Comparison of ENCODE assay signal across 14 cellular contexts in genomic region chr20:61657719-61658377, GRCh38.
"Had no signal": no experiment of that assay in that cellular context is flagged by ENCODE, and none has a peak within 500 bp of the region (broad histone marks: within the 10 kb centered on the region; RNA-seq: fewer than 3 reads in every experiment).

No MANE protein-coding gene starts in this region.

- H3K4me3 ChIP-seq: gastrocnemius medialis, prostate gland, right lobe of liver had no signal

- H3K79me2 ChIP-seq: parathyroid adenoma had no signal

- H3K27me3 Mint-ChIP-seq: stimulated activated naive B cell treated with anti-CD40 and anti-IgM and Interleukin-4, amounts not matched to agents 10 μg/mL and 1 μg/mL and 100 μg/mL, for 72 hours had no signal

- H3K9me3 ChIP-seq: gastrocnemius medialis, prostate gland, right lobe of liver had no signal

- H3K4me3 Mint-ChIP-seq: naive thymus-derived CD4-positive, alpha-beta T cell; stimulated activated naive B cell treated with anti-CD40 and anti-IgM and Interleukin-4, amounts not matched to agents 10 μg/mL and 1 μg/mL and 100 μg/mL, for 72 hours had no signal

- DNase-seq: central memory CD4-positive, alpha-beta T cell; effector memory CD4-positive, alpha-beta T cell; gastrocnemius medialis; mammary epithelial cell; naive thymus-derived CD4-positive, alpha-beta T cell; occipital lobe; stimulated activated CD4-positive, alpha-beta T cell treated with anti-CD3 and anti-CD28 coated beads, Interleukin-2, amount 100 ng/mL, for 24 hours; stimulated activated CD4-positive, alpha-beta T cell treated with anti-CD3 and anti-CD28 coated beads, Interleukin-4, amount 100 ng/mL, for 4 hours; stimulated activated naive B cell treated with anti-CD40 and anti-IgM and Interleukin-4, amounts not matched to agents 10 μg/mL and 1 μg/mL and 100 μg/mL, for 72 hours; trophoblast cell had no signal

- H2AFZ ChIP-seq: parathyroid adenoma had no signal

- H3K27ac ChIP-seq: gastrocnemius medialis, parathyroid adenoma, prostate gland, right lobe of liver had no signal

- H3K4me1 ChIP-seq: gastrocnemius medialis, parathyroid adenoma, prostate gland, right lobe of liver had no signal

- H3K9ac ChIP-seq: parathyroid adenoma had no signal

- H3K27ac Mint-ChIP-seq: naive thymus-derived CD4-positive, alpha-beta T cell; stimulated activated naive B cell treated with anti-CD40 and anti-IgM and Interleukin-4, amounts not matched to agents 10 μg/mL and 1 μg/mL and 100 μg/mL, for 72 hours had no signal

- H3K27me3 ChIP-seq: gastrocnemius medialis, right lobe of liver had no signal

- H3K4me1 Mint-ChIP-seq: naive thymus-derived CD4-positive, alpha-beta T cell; stimulated activated naive B cell treated with anti-CD40 and anti-IgM and Interleukin-4, amounts not matched to agents 10 μg/mL and 1 μg/mL and 100 μg/mL, for 72 hours had no signal

- H3K36me3 Mint-ChIP-seq: naive thymus-derived CD4-positive, alpha-beta T cell; stimulated activated naive B cell treated with anti-CD40 and anti-IgM and Interleukin-4, amounts not matched to agents 10 μg/mL and 1 μg/mL and 100 μg/mL, for 72 hours had no signal

- H3K36me3 ChIP-seq: gastrocnemius medialis, prostate gland, right lobe of liver had no signal

- ATAC-seq: esophagus mucosa; gastrocnemius medialis; naive thymus-derived CD4-positive, alpha-beta T cell; right lobe of liver; stimulated activated naive B cell treated with anti-CD40 and anti-IgM and Interleukin-4, amounts not matched to agents 10 μg/mL and 1 μg/mL and 100 μg/mL, for 72 hours had no signal
